8 cellular contexts compared by ENCODE assay signal in genomic region chr18:63237911-63238710, GRCh38.
A peak's percentile ranks its signal among the peaks of the same experiment; 100 is the strongest.
DNase-seq lines count a peak whose midpoint lies in the region; ATAC-seq and TF ChIP-seq lines count a peak whose summit lies in the region.

No MANE protein-coding gene starts in this region.

- no peak for ATAC-seq in HG03571 (IDR thresholded peaks at IDR 0.05; ENCODE audit: unreplicated experiment)
- ATAC-seq in HG03175 (IDR thresholded peaks at IDR 0.05; ENCODE audit: unreplicated experiment) = no peak

- H3K36me3 ChIP-seq in muscle layer of duodenum (ENCODE audit: control insufficient read depth in 1 of 2, insufficient read depth in 2 of 2, low read length in 2 of 2) = no peaks in the 10 kb centered on the region

- DNase-seq in AG10803 (ENCODE audit: low read depth) (peak; percentile 91), NCI-H460 (ENCODE audit: extremely low read depth, low read depth) (peak; percentile 75), epithelial cell of proximal tubule (ENCODE audit: low read depth) (peak; percentile 98), DMS114 treated with DMSO at 0.1 percent for 48 hours (lab: John Stamatoyannopoulos, UW; ENCODE audit: unreplicated experiment) (no peak), Kasumi-1 (lab: John Stamatoyannopoulos, UW) (no peak)

- H3K27ac ChIP-seq in muscle layer of duodenum (ENCODE audit: low read length) = peak overlapping the region; percentile 94

- no peaks in the 10 kb centered on the region for H3K9me3 ChIP-seq in muscle layer of duodenum (ENCODE audit: control insufficient read depth in 1 of 2, low read length in 2 of 2)

- H3K4me3 ChIP-seq in AG10803 (ENCODE audit: low read length) (peak overlapping the region; percentile 26), epithelial cell of proximal tubule (ENCODE audit: low read depth, low read length) (peak overlapping the region; percentile 33), muscle layer of duodenum (ENCODE audit: low read depth in 1 of 2, low read length in 2 of 2) (no peak overlapping the region)

- no peaks in the 10 kb centered on the region for H3K27me3 ChIP-seq in muscle layer of duodenum (ENCODE audit: low read depth, low read length)

- TF ChIP-seq CTCF in AG10803 (conservative IDR thresholded peaks at IDR 0.05; ENCODE audit: low read length) = no peak
- peak; percentile 13 for TF ChIP-seq CTCF in epithelial cell of proximal tubule (conservative IDR thresholded peaks at IDR 0.05; ENCODE audit: low read depth, low read length)

- H3K4me1 ChIP-seq in muscle layer of duodenum (ENCODE audit: control insufficient read depth in 1 of 2, insufficient read depth in 2 of 2, low read length in 2 of 2) = peaks cover 8 to 28% of the 10 kb centered on the region in 2 donors

Comparison
In these comparisons a context has a peak if more than half of its experiments do, and no peak if none do; other contexts are left out.
1. DNase-seq: peak in AG10803 (single experiment), NCI-H460 (single experiment) and epithelial cell of proximal tubule (single experiment); none in DMS114 treated with DMSO at 0.1 percent for 48 hours (single experiment) and Kasumi-1 (0 of 2).
2. H3K4me3 ChIP-seq: peak in AG10803 (single experiment) and epithelial cell of proximal tubule (single experiment); none in muscle layer of duodenum (0 of 2).